Comparison of ENCODE assay signal across 26 cellular contexts in genomic region chr20:4725263-4725550, GRCh38. TPM values are rescaled to one million over a fixed set of nuclear protein-coding genes. Genes with fewer than 3 reads are reported as not detected.
DNase-seq lines count a peak whose midpoint lies in the region; ATAC-seq and TF ChIP-seq lines count a peak whose summit lies in the region.
"Had no signal": no experiment of that assay in that cellular context is flagged by ENCODE, and none has a peak within 500 bp of the region (broad histone marks: within the 10 kb centered on the region; RNA-seq: fewer than 3 reads in every experiment).

No MANE protein-coding gene starts in this region.

- H3K4me3 ChIP-seq in mesenchymal stem cell (ENCODE audit: insufficient read depth in 1 of 2, low read depth in 1 of 2, low read length in 2 of 2) (no peak overlapping the region), right lobe of liver (no peak overlapping the region)
- H3K4me3 ChIP-seq: BLaER1 had no signal

- no peak for ATAC-seq in right lobe of liver
- ATAC-seq in stimulated activated naive B cell treated with anti-CD40 and anti-IgM and Interleukin-4, amounts not matched to agents 10 μg/mL and 1 μg/mL and 100 μg/mL, for 72 hours (replicated peaks), result no peak

- H3K36me3 ChIP-seq in mesenchymal stem cell (ENCODE audit: control insufficient read depth in 1 of 2, insufficient read depth in 2 of 2, low read depth in 1 of 2, low read length in 2 of 2) (no peaks in the 10 kb centered on the region), right lobe of liver (no peaks in the 10 kb centered on the region)
- H3K36me3 ChIP-seq: BE2C, BLaER1 had no signal

- no peak overlapping the region for H3K27ac Mint-ChIP-seq in stimulated activated naive B cell treated with anti-CD40 and anti-IgM and Interleukin-4, amounts not matched to agents 10 μg/mL and 1 μg/mL and 100 μg/mL, for 72 hours
- H3K27ac Mint-ChIP-seq: CD14-positive monocyte; CD4-positive, alpha-beta memory T cell; CD4-positive, CD25-positive, alpha-beta regulatory T cell; CD8-positive, alpha-beta memory T cell had no signal

- in situ Hi-C loops in G401 (cut with HindIII; ENCODE audit: low sequenced_read_pairs), result no loop called here

- no peaks in the 10 kb centered on the region for H3K9me3 Mint-ChIP-seq in stimulated activated naive B cell treated with anti-CD40 and anti-IgM and Interleukin-4, amounts not matched to agents 10 μg/mL and 1 μg/mL and 100 μg/mL, for 72 hours
- H3K9me3 Mint-ChIP-seq: CD14-positive monocyte; CD4-positive, alpha-beta memory T cell; CD4-positive, CD25-positive, alpha-beta regulatory T cell; CD8-positive, alpha-beta memory T cell had no signal

- no peak overlapping the region for H2BK120ac ChIP-seq in mesenchymal stem cell (ENCODE audit: low read depth, low read length)

- DNase-seq in G401 (ENCODE audit: low spot score) (peak; percentile 64), cerebellar cortex (ENCODE audit: low spot score) (peak; percentile 63), mesenchymal stem cell (no peak), right lobe of liver (no peak), AG08395 (ENCODE audit: low spot score) (no peak)
- no peak for DNase-seq in stimulated activated naive B cell treated with anti-CD40 and anti-IgM and Interleukin-4, amounts not matched to agents 10 μg/mL and 1 μg/mL and 100 μg/mL, for 72 hours
- DNase-seq in stimulated activated CD4-positive, alpha-beta T cell treated with anti-CD3 and anti-CD28 coated beads, Interleukin-15, amount 100 ng/mL, for 24 hours, result no peak
- DNase-seq: 8988T; ACHN; AML-193; BE2C; CD4-positive, alpha-beta memory T cell; CD4-positive, CD25-positive, alpha-beta regulatory T cell; CD8-positive, alpha-beta memory T cell; COR-L47; DMS 273 treated with DMSO at 0.1 percent for 48 hours; DMS153; DMS53; DMS79; DND-41; EL; GF-D8 had no signal

- intact Hi-C loops in right lobe of liver (cut with DNase I), result loop anchor here in 1 of 2 donors (2.0 kb wide), 1 partner anchor 116 kb away; no protein-coding TSS in a partner anchor

- no peak overlapping the region for H2AK5ac ChIP-seq in mesenchymal stem cell (ENCODE audit: low read length, severe bottlenecking)

- H3K9ac ChIP-seq in mesenchymal stem cell (ENCODE audit: low read length), result no peak overlapping the region
- H3K9ac ChIP-seq: BLaER1 had no signal

- no peak overlapping the region for H3K4ac ChIP-seq in mesenchymal stem cell (ENCODE audit: low read depth in 1 of 2, low read length in 2 of 2)

- peaks cover 0 to 27% of the 10 kb centered on the region in 2 experiments for H3K27me3 ChIP-seq in mesenchymal stem cell (ENCODE audit: control insufficient read depth in 1 of 2, insufficient read depth in 1 of 2, low read length in 2 of 2)
- no peaks in the 10 kb centered on the region for H3K27me3 ChIP-seq in right lobe of liver
- H3K27me3 ChIP-seq: BLaER1 had no signal

- no peak overlapping the region for H3K14ac ChIP-seq in mesenchymal stem cell (ENCODE audit: low read length in 2 of 2)

- H3K27ac ChIP-seq in mesenchymal stem cell (ENCODE audit: low read length, poor library complexity, severe bottlenecking) (no peak overlapping the region), right lobe of liver (no peak overlapping the region)
- H3K27ac ChIP-seq: BLaER1 had no signal

- H3K4me1 Mint-ChIP-seq in stimulated activated naive B cell treated with anti-CD40 and anti-IgM and Interleukin-4, amounts not matched to agents 10 μg/mL and 1 μg/mL and 100 μg/mL, for 72 hours, result peaks cover 15 to 27% of the 10 kb centered on the region in 2 donors

- no peak overlapping the region for H2AFZ ChIP-seq in mesenchymal stem cell (ENCODE audit: low read depth, low read length)

- H3K9me3 ChIP-seq in mesenchymal stem cell (ENCODE audit: control insufficient read depth, low read length) (no peaks in the 10 kb centered on the region), right lobe of liver (no peaks in the 10 kb centered on the region)
- H3K9me3 ChIP-seq: BE2C, BLaER1 had no signal

- H3K4me2 ChIP-seq in mesenchymal stem cell (ENCODE audit: low read length, poor library complexity, severe bottlenecking), result no peak overlapping the region
- H3K4me2 ChIP-seq: BLaER1 had no signal

- no peak overlapping the region for H2BK5ac ChIP-seq in mesenchymal stem cell (ENCODE audit: low read depth, low read length, poor library complexity, severe bottlenecking)

- H4K91ac ChIP-seq in mesenchymal stem cell (ENCODE audit: low read length), result peak overlapping the region; percentile 52

- no peak overlapping the region for H3K4me3 Mint-ChIP-seq in stimulated activated naive B cell treated with anti-CD40 and anti-IgM and Interleukin-4, amounts not matched to agents 10 μg/mL and 1 μg/mL and 100 μg/mL, for 72 hours
- H3K4me3 Mint-ChIP-seq: CD14-positive monocyte; CD4-positive, alpha-beta memory T cell; CD4-positive, CD25-positive, alpha-beta regulatory T cell; CD8-positive, alpha-beta memory T cell had no signal

- H3K4me1 ChIP-seq in mesenchymal stem cell (ENCODE audit: control insufficient read depth, insufficient read depth, low read depth, low read length) (peaks cover 1% of the 10 kb centered on the region), right lobe of liver (peaks cover 0 to 5% (median 0%) of the 10 kb centered on the region in 4 donors)
- H3K4me1 ChIP-seq: BE2C had no signal

- H3K27me3 Mint-ChIP-seq in stimulated activated naive B cell treated with anti-CD40 and anti-IgM and Interleukin-4, amounts not matched to agents 10 μg/mL and 1 μg/mL and 100 μg/mL, for 72 hours, result no peaks in the 10 kb centered on the region
- H3K27me3 Mint-ChIP-seq: CD4-positive, alpha-beta memory T cell; CD4-positive, CD25-positive, alpha-beta regulatory T cell; CD8-positive, alpha-beta memory T cell had no signal

- TF ChIP-seq POLR2A in right lobe of liver (IDR thresholded peaks at IDR 0.05), result no peak

- no peaks in the 10 kb centered on the region for H3K36me3 Mint-ChIP-seq in stimulated activated naive B cell treated with anti-CD40 and anti-IgM and Interleukin-4, amounts not matched to agents 10 μg/mL and 1 μg/mL and 100 μg/mL, for 72 hours
- H3K36me3 Mint-ChIP-seq: CD14-positive monocyte; CD4-positive, alpha-beta memory T cell; CD4-positive, CD25-positive, alpha-beta regulatory T cell; CD8-positive, alpha-beta memory T cell had no signal

- no peaks in the 10 kb centered on the region for H3K79me1 ChIP-seq in mesenchymal stem cell (replicated peaks; ENCODE audit: low read length, poor library complexity, severe bottlenecking)

- H2BK12ac ChIP-seq in mesenchymal stem cell (ENCODE audit: low read length in 2 of 2), result no peak overlapping the region

- no peak overlapping the region for H3K23ac ChIP-seq in mesenchymal stem cell (ENCODE audit: low read length in 2 of 2)

- TF ChIP-seq CTCF in right lobe of liver (IDR thresholded peaks at IDR 0.05), result no peak

- no peak overlapping the region for H3K18ac ChIP-seq in mesenchymal stem cell (ENCODE audit: low read depth in 1 of 2, low read length in 2 of 2)

- no peak overlapping the region for H4K8ac ChIP-seq in mesenchymal stem cell (ENCODE audit: low read length)

- WGBS in mesenchymal stem cell, result 89% methylated on average over 4 of the region's 4 CpGs
- WGBS in right lobe of liver (ENCODE audit: insufficient coverage, low coverage, low lambda C conversion rate, missing lambda C conversion rate), result 76% methylated on average over 4 of the region's 4 CpGs

- H2BK15ac ChIP-seq in mesenchymal stem cell (ENCODE audit: low read depth, poor library complexity, severe bottlenecking), result no peak overlapping the region

RNA-seq across cellular contexts. Expression of gene PRND, which starts 3.5 kb away (rescaled TPM):
- total RNA-seq in G401 (2014; rRNA removed; shearing (Covaris generic)), result not detected in 2 replicates
- not detected for polyA plus RNA-seq in mesenchymal stem cell (2013, experiment 1 of 2)
- not detected for polyA plus RNA-seq in mesenchymal stem cell (2013, experiment 2 of 2)
- total RNA-seq in right lobe of liver, result not detected
- total RNA-seq: CD4-positive, alpha-beta memory T cell; CD4-positive, CD25-positive, alpha-beta regulatory T cell; CD8-positive, alpha-beta memory T cell; Daoy had no signal
- polyA plus RNA-seq: AG04450, CD14-positive monocyte had no signal

RNA-seq across cellular contexts. Expression of gene PRNP, which starts 39.0 kb away (rescaled TPM):
- total RNA-seq in G401 (2014; rRNA removed; shearing (Covaris generic)), result 57.6 and 77.4 TPM in 2 replicates
- 154 TPM for polyA plus RNA-seq in mesenchymal stem cell (2013, experiment 1 of 2)
- 155 TPM for polyA plus RNA-seq in mesenchymal stem cell (2013, experiment 2 of 2)
- total RNA-seq in right lobe of liver, result 10 to 100 TPM; 20.8 to 59.9 (median 41.7) TPM

Comparison
In these comparisons a context has a peak if more than half of its experiments do, and no peak if none do; other contexts are left out.
1. DNase-seq: peak in G401 (single experiment) and cerebellar cortex (single experiment); none in mesenchymal stem cell (single experiment), right lobe of liver (0 of 3), AG08395 (single experiment), stimulated activated naive B cell treated with anti-CD40 and anti-IgM and Interleukin-4, amounts not matched to agents 10 μg/mL and 1 μg/mL and 100 μg/mL, for 72 hours (single experiment) and stimulated activated CD4-positive, alpha-beta T cell treated with anti-CD3 and anti-CD28 coated beads, Interleukin-15, amount 100 ng/mL, for 24 hours (single experiment).